ENCODE assay signal across 9 cellular contexts in the genomic region with DNA sequence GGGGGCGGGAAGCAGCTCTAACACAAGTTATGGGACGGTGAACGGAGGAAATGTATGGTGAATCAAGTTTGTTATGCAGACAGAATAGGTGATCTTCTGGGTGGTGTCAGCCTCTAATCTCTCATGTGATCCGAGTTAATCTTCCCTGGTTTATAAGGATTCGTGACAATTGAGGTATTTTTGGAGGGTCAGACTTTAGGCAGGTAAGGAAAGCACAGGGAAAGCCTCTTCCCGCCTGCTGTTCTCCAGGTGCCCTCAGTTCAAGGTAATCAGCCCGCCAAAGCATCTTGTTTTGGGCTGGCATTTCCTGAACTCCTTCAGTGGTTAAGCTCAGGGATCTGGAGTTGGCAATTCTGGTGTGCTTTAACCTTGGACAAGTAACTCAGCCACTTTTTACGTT. TPM values are rescaled to one million over a fixed set of nuclear protein-coding genes. Genes with fewer than 3 reads are reported as not detected.
A peak's percentile ranks its signal among the peaks of the same experiment; 100 is the strongest.
DNase-seq lines count a peak whose midpoint lies in the region; ATAC-seq and TF ChIP-seq lines count a peak whose summit lies in the region.
"Had no signal": no experiment of that assay in that cellular context is flagged by ENCODE, and none has a peak within 500 bp of the region (broad histone marks: within the 10 kb centered on the region; RNA-seq: fewer than 3 reads in every experiment).

No MANE protein-coding gene starts in this region.

- ATAC-seq in Right ventricle myocardium superior (ENCODE audit: poor library complexity): no peak
- ATAC-seq in effector memory CD8-positive, alpha-beta T cell (replicated peaks): no peak

- TF ChIP-seq RAD21 in liver (IDR thresholded peaks at IDR 0.05): no peak

- H3K9me3 ChIP-seq in cardiac muscle cell (ENCODE audit: low read depth) (no peaks in the 10 kb centered on the region), liver (ENCODE audit: control insufficient read depth in 4 of 4, low read length in 3 of 4) (no peaks in the 10 kb centered on the region), tibial artery (no peaks in the 10 kb centered on the region)

- no peak overlapping the region for H3K4me3 Mint-ChIP-seq in effector memory CD8-positive, alpha-beta T cell

- H3K27ac ChIP-seq in cardiac muscle cell (no peak overlapping the region), liver (ENCODE audit: low read depth in 1 of 2, low read length in 2 of 2) (peak overlapping the region in 1 of 2 donors; percentile 4), tibial artery (no peak overlapping the region)

- no peak overlapping the region for H3K27ac Mint-ChIP-seq in effector memory CD8-positive, alpha-beta T cell

- DNase-seq in cardiac muscle cell (ENCODE audit: low read depth in 1 of 2, low spot score in 1 of 2) (no peak), Right ventricle myocardium superior (no peak), astrocyte of the cerebellum (ENCODE audit: low read depth) (no peak), tibial artery (no peak), dedifferentiated amniotic fluid mesenchymal stem cell (ENCODE audit: extremely low spot score) (no peak), amniotic stem cell (lab: John Stamatoyannopoulos, UW) (no peak)
- no peak for DNase-seq in effector memory CD8-positive, alpha-beta T cell
- DNase-seq: NCI-H1436 treated with DMSO at 0.1 percent for 48 hours had no signal

- no peak for TF ChIP-seq CTCF in cardiac muscle cell (IDR thresholded peaks at IDR 0.05; ENCODE audit: low read depth, low read length)
- no peak for TF ChIP-seq CTCF in astrocyte of the cerebellum (IDR thresholded peaks at IDR 0.05; ENCODE audit: low read depth, low read length, missing control alignments)
- TF ChIP-seq CTCF in liver (IDR thresholded peaks at IDR 0.05; ENCODE audit: low read depth, low read length, missing input control): no peak
- TF ChIP-seq CTCF in tibial artery (IDR thresholded peaks at IDR 0.05): no peak

- peaks cover 32% of the 10 kb centered on the region for H3K36me3 Mint-ChIP-seq in effector memory CD8-positive, alpha-beta T cell (ENCODE audit: insufficient read depth)

- H3K4me3 ChIP-seq in cardiac muscle cell (peak overlapping the region; percentile 62), astrocyte of the cerebellum (ENCODE audit: low read depth, low read length) (peak overlapping the region; percentile 85), liver (ENCODE audit: low read depth in 1 of 3, low read length in 3 of 3) (peak overlapping the region; percentile 56 to 99 (median 92)), tibial artery (peak overlapping the region; percentile 61 to 89)

- H3K9me3 Mint-ChIP-seq in effector memory CD8-positive, alpha-beta T cell: no peaks in the 10 kb centered on the region

- in situ Hi-C loops in astrocyte of the cerebellum (cut with HindIII; ENCODE audit: low sequenced_read_pairs): no loop called here

- no peaks in the 10 kb centered on the region for H3K27me3 ChIP-seq in cardiac muscle cell
- no peaks in the 10 kb centered on the region for H3K27me3 ChIP-seq in liver (ENCODE audit: control insufficient read depth in 4 of 4, insufficient read depth in 4 of 4, low read length in 3 of 4)
- no peaks in the 10 kb centered on the region for H3K27me3 ChIP-seq in tibial artery

- peaks cover 13% of the 10 kb centered on the region for H3K4me1 ChIP-seq in cardiac muscle cell (ENCODE audit: low read depth)
- peaks cover 2 to 21% (median 16%) of the 10 kb centered on the region in 4 donors for H3K4me1 ChIP-seq in liver (ENCODE audit: control insufficient read depth in 4 of 4, insufficient read depth in 4 of 4, low read length in 3 of 4)
- H3K4me1 ChIP-seq in tibial artery: peaks cover 0 to 21% (median 19%) of the 10 kb centered on the region in 4 donors

- intact Hi-C loops in Right ventricle myocardium superior (cut with DNase I): no loop called here
- intact Hi-C loops in tibial artery (cut with DNase I; ENCODE audit: low total_unique reads): loop anchor here (5.0 kb wide), 1 partner anchor 79 kb away; no protein-coding TSS in a partner anchor

- WGBS in liver: 73% methylated on average over 8 of the region's 8 CpGs

- H3K9ac ChIP-seq in liver (ENCODE audit: low read depth in 1 of 2, low read length in 2 of 2): no peak overlapping the region

- peaks cover 4 to 23% of the 10 kb centered on the region in 2 donors for H3K4me1 Mint-ChIP-seq in effector memory CD8-positive, alpha-beta T cell (ENCODE audit: low read depth in 2 of 2)

- H3K36me3 ChIP-seq in cardiac muscle cell (peaks cover 33% of the 10 kb centered on the region), liver (ENCODE audit: control insufficient read depth in 4 of 4, insufficient read depth in 3 of 4, low read depth in 1 of 4, low read length in 3 of 4) (peaks cover 3 to 33% (median 29%) of the 10 kb centered on the region in 4 donors), tibial artery (peaks cover 31 to 35% (median 35%) of the 10 kb centered on the region in 3 donors)

- no peaks in the 10 kb centered on the region for H3K27me3 Mint-ChIP-seq in effector memory CD8-positive, alpha-beta T cell

TF ChIP-seq in liver, 16 proteins besides CTCF, POLR2A, EP300 and RAD21:
- TF ChIP-seq TAF1 (conservative IDR thresholded peaks at IDR 0.05): no peak
- TF ChIP-seq SP1 (IDR thresholded peaks at IDR 0.05): no peak
- TF ChIP-seq HNF4G (IDR thresholded peaks at IDR 0.05): no peak
- no peak for TF ChIP-seq EGR1 (IDR thresholded peaks at IDR 0.05; ENCODE audit: low read depth in 2 of 2)

RNA-seq across cellular contexts. Expression of a gene that starts 1.2 kb away (rescaled TPM):
- total RNA-seq in cardiac muscle cell (39.5 and 46.4 TPM in 2 replicates), Right ventricle myocardium superior (16.8 TPM), liver (10 to 100 TPM; 19.1 to 20.2 TPM)
- polyA plus RNA-seq in cardiac muscle cell (34.9 and 46.8 TPM in 2 replicates), liver (10 to 100 TPM; 11.9 to 12.9 TPM)

RNA-seq across cellular contexts. Expression of a gene that starts 1.6 kb away (rescaled TPM):
- 16.1 and 58.2 TPM in 2 replicates for total RNA-seq in cardiac muscle cell
- 28.8 and 97.3 TPM in 2 replicates for polyA plus RNA-seq in cardiac muscle cell
- total RNA-seq in Right ventricle myocardium superior: 6.0 TPM
- total RNA-seq in liver: 10 to 100 TPM in 1 of 2 donors, 1 to 10 TPM in 1; 1.3 to 41.6 TPM
- polyA plus RNA-seq in liver: 1 to 10 TPM in 1 of 2 donors, under 1 TPM in 1; 0.88 to 4.2 TPM

RNA-seq across cellular contexts. Expression of a gene that starts 18.4 kb away (rescaled TPM):
- total RNA-seq in cardiac muscle cell: 0.07 and 0.12 TPM in 2 replicates
- not detected in 2 replicates for polyA plus RNA-seq in cardiac muscle cell
- total RNA-seq in Right ventricle myocardium superior: 0.40 TPM
- 1 to 10 TPM; 1.4 to 1.6 TPM for total RNA-seq in liver
- under 1 TPM; 0.26 to 0.77 TPM for polyA plus RNA-seq in liver

RNA-seq across cellular contexts. Expression of a gene that starts 34.9 kb away (rescaled TPM):
- total RNA-seq in cardiac muscle cell (64.2 and 69.6 TPM in 2 replicates), Right ventricle myocardium superior (61.3 TPM), liver (100 to 1,000 TPM in 1 of 2 donors, 10 to 100 TPM in 1; 21.8 to 139 TPM)
- polyA plus RNA-seq in cardiac muscle cell (101 and 144 TPM in 2 replicates), liver (10 to 100 TPM; 26.2 to 35.1 TPM)
